9 cellular contexts compared by ENCODE assay signal in genomic region chr5:149990518-149991376, GRCh38. TPM values are rescaled to one million over a fixed set of nuclear protein-coding genes. Genes with fewer than 3 reads are reported as not detected.
DNase-seq lines count a peak whose midpoint lies in the region; ATAC-seq, FAIRE-seq and TF ChIP-seq lines count a peak whose summit lies in the region.
"Had no signal": no experiment of that assay in that cellular context is flagged by ENCODE, and none has a peak within 500 bp of the region (broad histone marks: within the 10 kb centered on the region; RNA-seq: fewer than 3 reads in every experiment).

No MANE protein-coding gene starts in this region.

- no peaks in the 10 kb centered on the region for H3K36me3 ChIP-seq in kidney epithelial cell (ENCODE audit: control insufficient read depth, insufficient read depth, low read length)

- TF ChIP-seq POLR2A in GM12892 (IDR thresholded peaks at IDR 0.05; ENCODE audit: low read depth, low read length), result no peak
- TF ChIP-seq POLR2A in GM18505 (IDR thresholded peaks at IDR 0.05; ENCODE audit: borderline replicate concordance, extremely low read depth, insufficient read depth, insufficient read length), result no peak

- peak; percentile 89 for FAIRE-seq in GM12892 (lab: Jason Lieb, UNC)

- peak; percentile 95 for TF ChIP-seq CTCF in activated B cell treated with CpG ODN at 0.5 μM for 24 hours (IDR thresholded peaks at IDR 0.05)
- TF ChIP-seq CTCF in kidney epithelial cell (IDR thresholded peaks at IDR 0.05; ENCODE audit: insufficient read depth, low read length, poor library complexity, severe bottlenecking), result peak; percentile 87

- H3K27ac Mint-ChIP-seq in activated B cell treated with CpG ODN at 0.5 μM for 24 hours, result no peak overlapping the region

- H3K27me3 ChIP-seq in kidney epithelial cell (ENCODE audit: control insufficient read depth, insufficient read depth, low read length), result no peaks in the 10 kb centered on the region

- H3K4me3 ChIP-seq in kidney epithelial cell (ENCODE audit: low read depth, low read length), result no peak overlapping the region
- H3K4me3 ChIP-seq: skin epidermis had no signal

- ATAC-seq in HG03066 (IDR thresholded peaks at IDR 0.05; ENCODE audit: low read depth, unreplicated experiment) (peak; percentile 85), activated B cell treated with CpG ODN at 0.5 μM for 24 hours (ENCODE audit: low read depth) (peak; percentile 99), GM18505 (IDR thresholded peaks at IDR 0.05; ENCODE audit: unreplicated experiment) (no peak)

- no peak overlapping the region for H3K27ac ChIP-seq in caudate nucleus (ENCODE audit: low read depth, low read length)
- H3K27ac ChIP-seq: skin epidermis had no signal

- CTCF ChIA-PET in activated B cell treated with CpG ODN at 0.5 μM for 24 hours (lab: Charles Lee), result interaction anchor here (0.5 to 3.9 kb wide), 21 partner anchors 9 to 373 kb away, joined by 3 to 92 read pairs (median 5); partner anchors contain the start of genes HMGXB3, SLC26A2 and TIGD6

- H3K4me1 Mint-ChIP-seq in activated B cell treated with CpG ODN at 0.5 μM for 24 hours, result no peaks in the 10 kb centered on the region

- DNase-seq in GM12892 (ENCODE audit: insufficient read length), result peak; percentile 28
- peak; percentile 84 for DNase-seq in NCI-H2227 (lab: John Stamatoyannopoulos, UW; ENCODE audit: unreplicated experiment)
- DNase-seq in activated B cell treated with CpG ODN at 0.5 μM for 24 hours, result peak; percentile 34
- peak in 44 of 61 donors; percentile 7 to 88 (median 33) for DNase-seq in caudate nucleus (lab: John Stamatoyannopoulos, UW)
- peak; percentile 25 for DNase-seq in kidney epithelial cell (ENCODE audit: low read depth)
- peak; percentile 67 for DNase-seq in stimulated activated CD4-positive, alpha-beta T cell treated with anti-CD3 and anti-CD28 coated beads, Interleukin-4, amount 100 ng/mL, for 1 hour

- no peaks in the 10 kb centered on the region for H3K9me3 Mint-ChIP-seq in activated B cell treated with CpG ODN at 0.5 μM for 24 hours

- POLR2A ChIA-PET in activated B cell treated with CpG ODN at 0.5 μM for 24 hours (lab: Charles Lee), result interaction anchor here (0.9 kb wide), 1 partner anchor 9 kb away, joined by 6 read pairs; the partner anchor contains the start of genes HMGXB3 and TIGD6

- peaks cover 10% of the 10 kb centered on the region for H3K36me3 Mint-ChIP-seq in activated B cell treated with CpG ODN at 0.5 μM for 24 hours (ENCODE audit: low read depth)

- H3K4me3 Mint-ChIP-seq in activated B cell treated with CpG ODN at 0.5 μM for 24 hours, result no peak overlapping the region

- intact Hi-C loops in activated B cell treated with CpG ODN at 0.5 μM for 24 hours (cut with micrococcal nuclease), result loop anchor here (1.0 to 5.0 kb wide), 5 partner anchors 30 to 354 kb away; partner anchors contain the start of gene SLC26A2

- H3K27me3 Mint-ChIP-seq in activated B cell treated with CpG ODN at 0.5 μM for 24 hours, result no peaks in the 10 kb centered on the region

RNA-seq across cellular contexts. Expression of gene TIGD6, which starts 9.7 kb away (rescaled TPM):
- 2.6 TPM for polyA plus RNA-seq in GM12892 (2012; ENCODE audit: missing spikeins)
- total RNA-seq in activated B cell treated with CpG ODN at 0.5 μM for 24 hours (3.5 and 4.2 TPM in 2 replicates), kidney epithelial cell (4.1 and 4.7 TPM in 2 replicates)

RNA-seq across cellular contexts. Expression of gene HMGXB3, which starts 9.8 kb away (rescaled TPM):
- 24.1 TPM for polyA plus RNA-seq in GM12892 (2012; ENCODE audit: missing spikeins)
- total RNA-seq in activated B cell treated with CpG ODN at 0.5 μM for 24 hours (28.5 and 36.8 TPM in 2 replicates), kidney epithelial cell (64.0 and 72.4 TPM in 2 replicates)

RNA-seq across cellular contexts. Expression of gene SLC26A2, which starts 30.2 kb away (rescaled TPM):
- polyA plus RNA-seq in GM12892 (2012; ENCODE audit: missing spikeins), result 1.8 TPM
- 8.9 and 11.0 TPM in 2 replicates for total RNA-seq in activated B cell treated with CpG ODN at 0.5 μM for 24 hours
- 15.4 and 17.7 TPM in 2 replicates for total RNA-seq in kidney epithelial cell

RNA-seq across cellular contexts. Expression of gene PDE6A, which starts 46.2 kb away (rescaled TPM):
- not detected for polyA plus RNA-seq in GM12892 (2012; ENCODE audit: missing spikeins)
- not detected in 2 replicates for total RNA-seq in activated B cell treated with CpG ODN at 0.5 μM for 24 hours
- total RNA-seq in kidney epithelial cell, result not detected in 2 replicates

Comparison
In these comparisons a context has a peak if more than half of its experiments do, and no peak if none do; other contexts are left out.
1. DNase-seq: peak in every context shown above with its lines; median percentile 84 in NCI-H2227; 67 in stimulated activated CD4-positive, alpha-beta T cell treated with anti-CD3 and anti-CD28 coated beads, Interleukin-4, amount 100 ng/mL, for 1 hour; 34 in activated B cell treated with CpG ODN at 0.5 μM for 24 hours; 33 in caudate nucleus; 28 in GM12892; 25 in kidney epithelial cell.